ENCODE assay signal across 9 cellular contexts in genomic region chr3:185942907-185943306, GRCh38. TPM values are rescaled to one million over a fixed set of nuclear protein-coding genes. Genes with fewer than 3 reads are reported as not detected.
A peak's percentile ranks its signal among the peaks of the same experiment; 100 is the strongest.
DNase-seq lines count a peak whose midpoint lies in the region; ATAC-seq, FAIRE-seq and TF ChIP-seq lines count a peak whose summit lies in the region.
"Had no signal": no experiment of that assay in that cellular context is flagged by ENCODE, and none has a peak within 500 bp of the region (broad histone marks: within the 10 kb centered on the region; RNA-seq: fewer than 3 reads in every experiment).

No MANE protein-coding gene starts in this region.

- WGBS in hepatocyte (ENCODE audit: low lambda C conversion rate, missing lambda C conversion rate): 94% methylated on average over 4 of the region's 4 CpGs
- 98% methylated on average over 4 of the region's 4 CpGs for WGBS in thymus
- WGBS in small intestine, 3 donors: 85 to 92% (median 85%) methylated on average over 4 of the region's 4 CpGs

- H3K9me3 ChIP-seq in OCI-LY3 (ENCODE audit: insufficient read depth, low read length) (no peaks in the 10 kb centered on the region), hepatocyte (ENCODE audit: low read depth) (no peaks in the 10 kb centered on the region), thymus (ENCODE audit: control insufficient read depth) (no peaks in the 10 kb centered on the region), small intestine (ENCODE audit: control insufficient read depth, low read depth) (no peaks in the 10 kb centered on the region)
- H3K9me3 ChIP-seq in CD4-positive, alpha-beta memory T cell (ENCODE audit: control insufficient read depth in 1 of 2, low read length in 2 of 2): no peaks in the 10 kb centered on the region

- peaks cover 0 to 3% of the 10 kb centered on the region in 2 donors for H3K27me3 Mint-ChIP-seq in CD4-positive, alpha-beta memory T cell

- peak overlapping the region; percentile 70 for H3K4me3 ChIP-seq in OCI-LY3 (ENCODE audit: low read length)
- no peak overlapping the region for H3K4me3 ChIP-seq in hepatocyte
- no peak overlapping the region for H3K4me3 ChIP-seq in thymus (ENCODE audit: low read length)
- no peak overlapping the region for H3K4me3 ChIP-seq in small intestine (ENCODE audit: low read depth in 1 of 2, low read length in 2 of 2)
- H3K4me3 ChIP-seq in CD4-positive, alpha-beta memory T cell (ENCODE audit: low read length in 2 of 2): peak overlapping the region in 1 of 2 donors; percentile 55

- intact Hi-C loops in CD4-positive, alpha-beta memory T cell (cut with micrococcal nuclease): loop anchor here (2.0 to 5.0 kb wide), 2 partner anchors 34 to 1189 kb away; no protein-coding TSS in a partner anchor

- H3K9me2 ChIP-seq in hepatocyte (replicated peaks; ENCODE audit: insufficient read depth): no peaks in the 10 kb centered on the region

- H2AFZ ChIP-seq in OCI-LY3 (ENCODE audit: low read depth, low read length) (peak overlapping the region; percentile 83), hepatocyte (peak overlapping the region; percentile 34)

- peaks cover 0 to under 1% (median 0%) of the 10 kb centered on the region in 8 donors for H3K9me3 Mint-ChIP-seq in CD4-positive, alpha-beta memory T cell

- H3K4me1 Mint-ChIP-seq in CD4-positive, alpha-beta memory T cell: peaks cover 7 to 26% (median 15%) of the 10 kb centered on the region in 4 donors

- H3K27ac ChIP-seq in OCI-LY3 (ENCODE audit: low read length) (no peak overlapping the region), hepatocyte (peak overlapping the region; percentile 23), thymus (ENCODE audit: low read depth) (peak overlapping the region; percentile 3), small intestine (ENCODE audit: low read depth in 1 of 2, low read length in 1 of 2) (peak overlapping the region in 1 of 2 donors; percentile 46)
- H3K27ac ChIP-seq in CD4-positive, alpha-beta memory T cell (ENCODE audit: low read depth, low read length): no peak overlapping the region

- CTCF ChIA-PET in CD4-positive, alpha-beta memory T cell (lab: Charles Lee; ENCODE audit: partially characterized antibody): interaction anchor here (0.6 to 4.5 kb wide), 62 partner anchors 7 to 1196 kb away, joined by 3 to 143 read pairs (median 4); partner anchors contain the start of genes DNAJB11, RPL39L and SENP2

- H3K36me3 Mint-ChIP-seq in CD4-positive, alpha-beta memory T cell: peaks cover 0 to 3% of the 10 kb centered on the region in 2 donors

- H3K36me3 ChIP-seq in OCI-LY3 (replicated peaks; ENCODE audit: low read depth, low read length) (no peaks in the 10 kb centered on the region), hepatocyte (replicated peaks; ENCODE audit: insufficient read depth, low read depth) (no peaks in the 10 kb centered on the region), thymus (ENCODE audit: control insufficient read depth, insufficient read depth) (no peaks in the 10 kb centered on the region), small intestine (ENCODE audit: control insufficient read depth in 2 of 2, insufficient read depth in 2 of 2, low read length in 2 of 2) (no peaks in the 10 kb centered on the region)
- H3K36me3 ChIP-seq in CD4-positive, alpha-beta memory T cell (ENCODE audit: insufficient read depth, low read length): no peaks in the 10 kb centered on the region

- H3K79me2 ChIP-seq in OCI-LY3 (ENCODE audit: low read length) (no peaks in the 10 kb centered on the region), hepatocyte (no peaks in the 10 kb centered on the region)

- ATAC-seq in GM21515 (IDR thresholded peaks at IDR 0.05; ENCODE audit: unreplicated experiment): peak; percentile 20

- peak overlapping the region in 3 of 7 donors; percentile 32 to 75 (median 66) for H3K27ac Mint-ChIP-seq in CD4-positive, alpha-beta memory T cell
- H3K27ac Mint-ChIP-seq: activated CD4-positive, alpha-beta memory T cell treated with anti-CD3 and anti-CD28 coated beads for 36 hours had no signal

- H3K27me3 ChIP-seq in OCI-LY3 (ENCODE audit: low read depth, low read length): peaks cover 9% of the 10 kb centered on the region
- no peaks in the 10 kb centered on the region for H3K27me3 ChIP-seq in hepatocyte
- H3K27me3 ChIP-seq in thymus (ENCODE audit: control insufficient read depth, insufficient read depth): no peaks in the 10 kb centered on the region
- H3K27me3 ChIP-seq in small intestine (ENCODE audit: control insufficient read depth in 2 of 2, insufficient read depth in 2 of 2, low read length in 2 of 2): no peaks in the 10 kb centered on the region
- no peaks in the 10 kb centered on the region for H3K27me3 ChIP-seq in CD4-positive, alpha-beta memory T cell (ENCODE audit: insufficient read depth, low read length)

- peak overlapping the region in 2 of 8 donors; percentile 64 to 76 for H3K4me3 Mint-ChIP-seq in CD4-positive, alpha-beta memory T cell
- H3K4me3 Mint-ChIP-seq: activated CD4-positive, alpha-beta memory T cell treated with anti-CD3 and anti-CD28 coated beads for 36 hours had no signal

- TF ChIP-seq CTCF in OCI-LY3 (IDR thresholded peaks at IDR 0.05; ENCODE audit: low read depth, low read length) (no peak), hepatocyte (IDR thresholded peaks at IDR 0.05; ENCODE audit: poor library complexity) (no peak)

- DNase-seq in hepatocyte (ENCODE audit: low spot score) (no peak), OCI-M1 (lab: John Stamatoyannopoulos, UW) (no peak), small intestine (no peak)
- DNase-seq in CD4-positive, alpha-beta memory T cell: no peak

- FAIRE-seq in small intestine (lab: Jason Lieb, UNC): no peak
- FAIRE-seq: frontal cortex had no signal

- POLR2A ChIA-PET in CD4-positive, alpha-beta memory T cell (lab: Charles Lee; ENCODE audit: partially characterized antibody): interaction anchor here (0.9 to 2.1 kb wide), 11 partner anchors 10 to 863 kb away, joined by 3 to 20 read pairs (median 3); partner anchors contain the start of genes DNAJB11 and EIF4A2

- H3K4me2 ChIP-seq in OCI-LY3 (ENCODE audit: low read length) (peak overlapping the region; percentile 86), hepatocyte (peak overlapping the region; percentile 66)

- H3K4me1 ChIP-seq in OCI-LY3 (ENCODE audit: low read length) (peaks cover 19% of the 10 kb centered on the region), hepatocyte (ENCODE audit: insufficient read depth) (peaks cover 5% of the 10 kb centered on the region), thymus (ENCODE audit: control insufficient read depth, insufficient read depth, low read length) (peaks cover 2% of the 10 kb centered on the region), small intestine (ENCODE audit: control insufficient read depth in 2 of 2, insufficient read depth in 1 of 2, low read depth in 1 of 2, low read length in 1 of 2) (no peaks in the 10 kb centered on the region)
- peaks cover 15% of the 10 kb centered on the region for H3K4me1 ChIP-seq in CD4-positive, alpha-beta memory T cell (ENCODE audit: insufficient read depth, low read length)

- H3K9ac ChIP-seq in OCI-LY3 (ENCODE audit: low read length): peak overlapping the region; percentile 15; the same call in 1 of the 2 replicates

- no peaks in the 10 kb centered on the region for H4K20me1 ChIP-seq in OCI-LY3 (ENCODE audit: insufficient read depth, low read length)
- H4K20me1 ChIP-seq in hepatocyte (ENCODE audit: insufficient read depth, poor library complexity, severe bottlenecking): no peaks in the 10 kb centered on the region

RNA-seq across cellular contexts. Expression of gene TRA2B, which starts 5.1 kb away (rescaled TPM):
- total RNA-seq in hepatocyte: 129 and 135 TPM in 2 replicates
- 93.6 and 113 TPM in 2 replicates for polyA plus RNA-seq in hepatocyte
- polyA plus RNA-seq in thymus: 177 TPM
- polyA plus RNA-seq in small intestine: 10 to 100 TPM; 48.5 to 87.1 (median 57.8) TPM
- total RNA-seq in CD4-positive, alpha-beta memory T cell: 100 to 1,000 TPM; 179 to 181 TPM
- 100 to 1,000 TPM; 121 to 178 TPM for polyA plus RNA-seq in CD4-positive, alpha-beta memory T cell

Comparison
In these comparisons a context has a peak if more than half of its experiments do, and no peak if none do; other contexts are left out.
1. H3K27ac ChIP-seq: peak in hepatocyte (single experiment) and thymus (single experiment); none in OCI-LY3 (single experiment) and CD4-positive, alpha-beta memory T cell (single experiment).